ENCODE assay signal across 29 cellular contexts in genomic region chr9:104263942-104264341, GRCh38.
"Had no signal": no experiment of that assay in that cellular context is flagged by ENCODE, and none has a peak within 500 bp of the region (broad histone marks: within the 10 kb centered on the region; RNA-seq: fewer than 3 reads in every experiment).

No MANE protein-coding gene starts in this region.

- H3K27me3 Mint-ChIP-seq: naive B cell had no signal

- H3K36me3 ChIP-seq: left lung, lower lobe of right lung, pancreas, prostate gland, stomach, thyroid gland, transverse colon, upper lobe of left lung, vagina had no signal

- H3K4me1 Mint-ChIP-seq: naive B cell; natural killer cell; neural crest cell; stimulated activated naive B cell treated with anti-CD40 and anti-IgM and Interleukin-4, amounts not matched to agents 10 μg/mL and 1 μg/mL and 100 μg/mL, for 72 hours had no signal

- H3K27ac Mint-ChIP-seq: naive B cell; natural killer cell; stimulated activated naive B cell treated with anti-CD40 and anti-IgM and Interleukin-4, amounts not matched to agents 10 μg/mL and 1 μg/mL and 100 μg/mL, for 72 hours had no signal

- H3K4me3 ChIP-seq: left lung, lower lobe of right lung, pancreas, prostate gland, skin epidermis, stomach, testis, thyroid gland, transverse colon, upper lobe of left lung, vagina had no signal

- H3K4me1 ChIP-seq: left lung, lower lobe of right lung, prostate gland, stomach, testis, thyroid gland, upper lobe of left lung, vagina had no signal

- H3K9me3 ChIP-seq: lower lobe of right lung, pancreas, prostate gland, stomach, testis, thyroid gland, transverse colon, upper lobe of left lung, vagina had no signal

- H3K36me3 Mint-ChIP-seq: naive B cell; natural killer cell; stimulated activated naive B cell treated with anti-CD40 and anti-IgM and Interleukin-4, amounts not matched to agents 10 μg/mL and 1 μg/mL and 100 μg/mL, for 72 hours had no signal

- ATAC-seq: left cardiac atrium; left lung; lower lobe of right lung; natural killer cell; pancreas; right cardiac atrium; sciatic nerve; stimulated activated naive B cell treated with anti-CD40 and anti-IgM and Interleukin-4, amounts not matched to agents 10 μg/mL and 1 μg/mL and 100 μg/mL, for 72 hours; stimulated activated naive CD8-positive, alpha-beta T cell treated with anti-CD3 and anti-CD28 coated beads, Interleukin-15, Interleukin-2, amounts not matched to agents 100 U/mL and 50 U/mL, for 24 hours had no signal

- H3K27ac ChIP-seq: left lung, lower lobe of right lung, pancreas, prostate gland, skin epidermis, stomach, testis, thyroid gland, transverse colon, upper lobe of left lung, vagina had no signal

- DNase-seq: kidney glomerular epithelial cell; left cardiac atrium; left lung; lower lobe of right lung; mammary epithelial cell; mesenchymal stem cell; naive B cell; natural killer cell; nucleus accumbens; pancreas; posterior cingulate gyrus; retina; right cardiac atrium; stimulated activated CD4-positive, alpha-beta T cell treated with anti-CD3 and anti-CD28 coated beads, Interleukin-12 subunit alpha, Interleukin-12 subunit beta, amount 100 ng/mL, for 4 hours; stimulated activated CD4-positive, alpha-beta T cell treated with anti-CD3 and anti-CD28 coated beads, Interleukin-15, amount 100 ng/mL, for 24 hours; stimulated activated CD4-positive, alpha-beta T cell treated with anti-CD3 and anti-CD28 coated beads, Interleukin-2, amount 100 ng/mL, for 24 hours; stimulated activated CD4-positive, alpha-beta T cell treated with anti-CD3 and anti-CD28 coated beads, Interleukin-4, amount 100 ng/mL, for 1 hour; stimulated activated naive B cell treated with anti-CD40 and anti-IgM and Interleukin-4, amounts not matched to agents 10 μg/mL and 1 μg/mL and 100 μg/mL, for 72 hours; stimulated activated naive CD8-positive, alpha-beta T cell treated with anti-CD3 and anti-CD28 coated beads, Interleukin-15, Interleukin-2, amounts not matched to agents 100 U/mL and 50 U/mL, for 24 hours; stomach; testis; thyroid gland; transverse colon; upper lobe of left lung had no signal

- H3K27me3 ChIP-seq: left lung, pancreas, stomach, testis, thyroid gland, transverse colon, upper lobe of left lung, vagina had no signal

- H3K9me3 Mint-ChIP-seq: neural crest cell had no signal

- H3K4me3 Mint-ChIP-seq: naive B cell; natural killer cell; neural crest cell; stimulated activated naive B cell treated with anti-CD40 and anti-IgM and Interleukin-4, amounts not matched to agents 10 μg/mL and 1 μg/mL and 100 μg/mL, for 72 hours had no signal
